Comparison of ENCODE assay signal across 1 cellular context in genomic region chr18:36017232-36017631, GRCh38.
TF ChIP-seq lines count a peak whose summit lies in the region.

No MANE protein-coding gene starts in this region.

TF ChIP-seq in SK-N-SH treated with all-trans-retinoic acid at 6 μM for 48 hours, 23 proteins besides CTCF, POLR2A, EP300 and RAD21 (continued from another document):
- TF ChIP-seq, protein P1, sequence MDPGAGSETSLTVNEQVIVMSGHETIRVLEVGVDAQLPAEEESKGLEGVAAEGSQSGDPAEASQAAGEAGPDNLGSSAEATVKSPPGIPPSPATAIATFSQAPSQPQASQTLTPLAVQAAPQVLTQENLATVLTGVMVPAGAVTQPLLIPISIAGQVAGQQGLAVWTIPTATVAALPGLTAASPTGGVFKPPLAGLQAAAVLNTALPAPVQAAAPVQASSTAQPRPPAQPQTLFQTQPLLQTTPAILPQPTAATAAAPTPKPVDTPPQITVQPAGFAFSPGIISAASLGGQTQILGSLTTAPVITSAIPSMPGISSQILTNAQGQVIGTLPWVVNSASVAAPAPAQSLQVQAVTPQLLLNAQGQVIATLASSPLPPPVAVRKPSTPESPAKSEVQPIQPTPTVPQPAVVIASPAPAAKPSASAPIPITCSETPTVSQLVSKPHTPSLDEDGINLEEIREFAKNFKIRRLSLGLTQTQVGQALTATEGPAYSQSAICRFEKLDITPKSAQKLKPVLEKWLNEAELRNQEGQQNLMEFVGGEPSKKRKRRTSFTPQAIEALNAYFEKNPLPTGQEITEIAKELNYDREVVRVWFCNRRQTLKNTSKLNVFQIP (CRISPR knock-in tag; IDR thresholded peaks at IDR 0.05; ENCODE audit: borderline replicate concordance, low read depth), result no peak
- TF ChIP-seq BACH2 (CRISPR knock-in tag; IDR thresholded peaks at IDR 0.05; ENCODE audit: borderline replicate concordance), result no peak
- no peak for TF ChIP-seq PPARA (CRISPR knock-in tag; IDR thresholded peaks at IDR 0.05; ENCODE audit: borderline replicate concordance)
- TF ChIP-seq GLIS3 (CRISPR knock-in tag; IDR thresholded peaks at IDR 0.05), result peak; percentile 90; the same call in 1 of the 2 replicates
- no peak for TF ChIP-seq ZC3H10 (CRISPR knock-in tag; IDR thresholded peaks at IDR 0.05)
- no peak for TF ChIP-seq PATZ1 (CRISPR knock-in tag; IDR thresholded peaks at IDR 0.05; ENCODE audit: borderline replicate concordance)
- TF ChIP-seq ZFP30 (CRISPR knock-in tag; IDR thresholded peaks at IDR 0.05), result no peak
- TF ChIP-seq, protein P2, sequence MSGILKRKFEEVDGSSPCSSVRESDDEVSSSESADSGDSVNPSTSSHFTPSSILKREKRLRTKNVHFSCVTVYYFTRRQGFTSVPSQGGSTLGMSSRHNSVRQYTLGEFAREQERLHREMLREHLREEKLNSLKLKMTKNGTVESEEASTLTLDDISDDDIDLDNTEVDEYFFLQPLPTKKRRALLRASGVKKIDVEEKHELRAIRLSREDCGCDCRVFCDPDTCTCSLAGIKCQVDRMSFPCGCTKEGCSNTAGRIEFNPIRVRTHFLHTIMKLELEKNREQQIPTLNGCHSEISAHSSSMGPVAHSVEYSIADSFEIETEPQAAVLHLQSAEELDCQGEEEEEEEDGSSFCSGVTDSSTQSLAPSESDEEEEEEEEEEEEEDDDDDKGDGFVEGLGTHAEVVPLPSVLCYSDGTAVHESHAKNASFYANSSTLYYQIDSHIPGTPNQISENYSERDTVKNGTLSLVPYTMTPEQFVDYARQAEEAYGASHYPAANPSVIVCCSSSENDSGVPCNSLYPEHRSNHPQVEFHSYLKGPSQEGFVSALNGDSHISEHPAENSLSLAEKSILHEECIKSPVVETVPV (CRISPR knock-in tag; IDR thresholded peaks at IDR 0.05), result 0 out of 2 replicates have a peak, but pooled peaks have one; percentile 35
- no peak for TF ChIP-seq ZFP3 (CRISPR knock-in tag; IDR thresholded peaks at IDR 0.05)
- peak; percentile 68 for TF ChIP-seq TSHZ2 (CRISPR knock-in tag; IDR thresholded peaks at IDR 0.05)
- no peak for TF ChIP-seq RARB (CRISPR knock-in tag; IDR thresholded peaks at IDR 0.05)
- TF ChIP-seq TOX (CRISPR knock-in tag; IDR thresholded peaks at IDR 0.05; ENCODE audit: borderline replicate concordance), result no peak
- peak; percentile 96 for TF ChIP-seq TCF4 (CRISPR knock-in tag; IDR thresholded peaks at IDR 0.05; ENCODE audit: borderline replicate concordance)
- TF ChIP-seq, protein P3, sequence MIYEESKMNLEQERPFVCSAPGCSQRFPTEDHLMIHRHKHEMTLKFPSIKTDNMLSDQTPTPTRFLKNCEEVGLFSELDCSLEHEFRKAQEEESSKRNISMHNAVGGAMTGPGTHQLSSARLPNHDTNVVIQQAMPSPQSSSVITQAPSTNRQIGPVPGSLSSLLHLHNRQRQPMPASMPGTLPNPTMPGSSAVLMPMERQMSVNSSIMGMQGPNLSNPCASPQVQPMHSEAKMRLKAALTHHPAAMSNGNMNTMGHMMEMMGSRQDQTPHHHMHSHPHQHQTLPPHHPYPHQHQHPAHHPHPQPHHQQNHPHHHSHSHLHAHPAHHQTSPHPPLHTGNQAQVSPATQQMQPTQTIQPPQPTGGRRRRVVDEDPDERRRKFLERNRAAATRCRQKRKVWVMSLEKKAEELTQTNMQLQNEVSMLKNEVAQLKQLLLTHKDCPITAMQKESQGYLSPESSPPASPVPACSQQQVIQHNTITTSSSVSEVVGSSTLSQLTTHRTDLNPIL (CRISPR knock-in tag; IDR thresholded peaks at IDR 0.05; ENCODE audit: low read depth), result no peak
- TF ChIP-seq SNAI2 (CRISPR knock-in tag; IDR thresholded peaks at IDR 0.05), result no peak
- TF ChIP-seq OSR1 (CRISPR knock-in tag; IDR thresholded peaks at IDR 0.05), result no peak
- no peak for TF ChIP-seq ESRRG (CRISPR knock-in tag; IDR thresholded peaks at IDR 0.05)
- TF ChIP-seq ZNF565 (CRISPR knock-in tag; conservative IDR thresholded peaks at IDR 0.05; ENCODE audit: low read depth), result no peak
- TF ChIP-seq ZNF70 (CRISPR knock-in tag; IDR thresholded peaks at IDR 0.05), result no peak
- TF ChIP-seq CSDC2 (CRISPR knock-in tag; IDR thresholded peaks at IDR 0.05), result no peak
